In the genomic region with DNA sequence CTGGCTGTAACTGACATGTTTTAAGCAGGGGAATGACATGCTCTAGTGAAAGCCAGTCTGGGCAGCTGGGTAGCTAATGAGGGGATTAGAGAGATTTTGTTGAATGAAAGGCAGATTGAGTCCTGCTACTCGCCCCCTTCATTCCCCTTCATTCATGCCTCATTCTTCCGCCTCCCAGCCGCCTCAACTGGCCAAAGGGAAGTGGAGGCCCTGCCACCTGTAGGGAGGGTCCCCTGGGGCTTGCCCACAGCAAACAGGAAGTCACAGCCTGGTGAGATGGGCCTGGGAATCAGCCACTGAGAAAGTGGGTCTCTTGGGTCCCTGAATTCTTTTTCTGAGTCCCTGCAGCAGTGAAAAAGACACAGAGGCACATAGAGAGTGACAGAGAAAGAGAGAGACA, we compare ENCODE assay signal across 13 cellular contexts. TPM values are rescaled to one million over a fixed set of nuclear protein-coding genes. Genes with fewer than 3 reads are reported as not detected.
DNase-seq lines count a peak whose midpoint lies in the region; ATAC-seq and TF ChIP-seq lines count a peak whose summit lies in the region.
"Had no signal": no experiment of that assay in that cellular context is flagged by ENCODE, and none has a peak within 500 bp of the region (broad histone marks: within the 10 kb centered on the region; RNA-seq: fewer than 3 reads in every experiment).

No MANE protein-coding gene starts in this region.

- no peak for TF ChIP-seq CTCF in activated B cell treated with CpG ODN at 0.5 μM for 24 hours (IDR thresholded peaks at IDR 0.05)
- TF ChIP-seq CTCF in osteoblast (IDR thresholded peaks at IDR 0.05; ENCODE audit: extremely low read depth, low read depth, low read length): no peak
- no peak for TF ChIP-seq CTCF in vagina (IDR thresholded peaks at IDR 0.05)

- peaks cover 75% of the 10 kb centered on the region for H3K4me1 Mint-ChIP-seq in activated B cell treated with CpG ODN at 0.5 μM for 24 hours

- H3K4me1 ChIP-seq in osteoblast (ENCODE audit: insufficient read depth, low read length): peaks cover 9% of the 10 kb centered on the region
- H3K4me1 ChIP-seq in vagina: peaks cover 5% of the 10 kb centered on the region

- H3K4me3 ChIP-seq in osteoblast (ENCODE audit: insufficient read depth, low read length) (no peak overlapping the region), vagina (no peak overlapping the region)

- POLR2A ChIA-PET in activated B cell treated with CpG ODN at 0.5 μM for 24 hours (lab: Charles Lee): interaction anchor here (0.8 to 3.3 kb wide), 7 partner anchors 14 to 108 kb away, joined by 4 to 44 read pairs (median 16); partner anchors contain the start of genes ATP2A1, ATXN2L, NFATC2IP and SH2B1

- no peak for TF ChIP-seq POLR2A in vagina (IDR thresholded peaks at IDR 0.05)

- peak overlapping the region; percentile 99 for H3K4me3 Mint-ChIP-seq in activated B cell treated with CpG ODN at 0.5 μM for 24 hours

- H3K79me2 ChIP-seq in osteoblast (ENCODE audit: insufficient read depth, low read length): no peaks in the 10 kb centered on the region

- H3K27ac ChIP-seq in osteoblast (ENCODE audit: low read depth, low read length): no peak overlapping the region
- H3K27ac ChIP-seq in vagina: no peak overlapping the region
- H3K27ac ChIP-seq: 22Rv1, epithelial cell of prostate had no signal

- no peak overlapping the region for H2AFZ ChIP-seq in osteoblast (ENCODE audit: low read length)

- peak; percentile 50 for DNase-seq in NCI-H1436 (lab: John Stamatoyannopoulos, UW)
- no peak for DNase-seq in NCI-H1436 treated with DMSO at 0.1 percent for 48 hours (lab: John Stamatoyannopoulos, UW)
- DNase-seq in activated B cell treated with CpG ODN at 0.5 μM for 24 hours: peak; percentile 60
- DNase-seq in osteoblast (ENCODE audit: insufficient read length, low spot score, missing footprints): peak; percentile 27
- DNase-seq in NCI-H1048 (lab: John Stamatoyannopoulos, UW): no peak
- DNase-seq in vagina (ENCODE audit: extremely low spot score in 2 of 2): no peak
- no peak for DNase-seq in islet precursor cell
- DNase-seq: activated effector memory CD4-positive, alpha-beta T cell treated with Interleukin-2 at 50 U/mL for 16 hours had no signal

- CTCF ChIA-PET in activated B cell treated with CpG ODN at 0.5 μM for 24 hours (lab: Charles Lee): interaction anchor here (7.4 kb wide), 1 partner anchor 14 kb away, joined by 51 read pairs; no protein-coding TSS in a partner anchor

- no peaks in the 10 kb centered on the region for H3K9me3 Mint-ChIP-seq in activated B cell treated with CpG ODN at 0.5 μM for 24 hours

- H3K36me3 ChIP-seq in osteoblast (ENCODE audit: insufficient read depth, low read length) (no peaks in the 10 kb centered on the region), vagina (no peaks in the 10 kb centered on the region)

- H3K27ac Mint-ChIP-seq in activated B cell treated with CpG ODN at 0.5 μM for 24 hours: peak overlapping the region; percentile 98

- ATAC-seq in HG03097 (IDR thresholded peaks at IDR 0.05; ENCODE audit: low FRiP score, unreplicated experiment) (peak; percentile 55), activated B cell treated with CpG ODN at 0.5 μM for 24 hours (ENCODE audit: low read depth) (peak; percentile 76)

- H3K27me3 Mint-ChIP-seq in activated B cell treated with CpG ODN at 0.5 μM for 24 hours: no peaks in the 10 kb centered on the region

- peaks cover 32% of the 10 kb centered on the region for H3K36me3 Mint-ChIP-seq in activated B cell treated with CpG ODN at 0.5 μM for 24 hours (ENCODE audit: low read depth)

- H4K20me1 ChIP-seq in osteoblast (ENCODE audit: insufficient read depth, low read length): no peaks in the 10 kb centered on the region

- H3K27me3 ChIP-seq in osteoblast (ENCODE audit: insufficient read depth, low read length): no peaks in the 10 kb centered on the region
- no peaks in the 10 kb centered on the region for H3K27me3 ChIP-seq in vagina

- intact Hi-C loops in activated B cell treated with CpG ODN at 0.5 μM for 24 hours (cut with micrococcal nuclease): loop anchor here (5.0 kb wide), 1 partner anchor 438 kb away; the partner anchor contains the start of genes APOBR and CLN3
- intact Hi-C loops in vagina (cut with DNase I): no loop called here

- no peaks in the 10 kb centered on the region for H3K9me3 ChIP-seq in osteoblast (ENCODE audit: low read depth, low read length)
- H3K9me3 ChIP-seq in vagina: no peaks in the 10 kb centered on the region

- H3K4me2 ChIP-seq in osteoblast (ENCODE audit: insufficient read depth, low read length): no peak overlapping the region

RNA-seq across cellular contexts. Expression of gene CD19, which starts 1.1 kb away (rescaled TPM):
- total RNA-seq in activated B cell treated with CpG ODN at 0.5 μM for 24 hours (295 and 316 TPM in 2 replicates), osteoblast (not detected in 2 replicates), vagina (not detected)
- total RNA-seq: HT-29; T-helper 1 cell treated with Interleukin-12 subunit alpha and Interleukin-12 subunit beta and Interleukin-4 antibody, amounts not matched to agents 30 ng/mL and 1 ng/mL, for 36 hours had no signal

RNA-seq across cellular contexts. Expression of gene RABEP2, which starts 5.6 kb away (rescaled TPM):
- 93.5 and 110 TPM in 2 replicates for total RNA-seq in activated B cell treated with CpG ODN at 0.5 μM for 24 hours
- total RNA-seq in osteoblast: 27.4 and 31.5 TPM in 2 replicates
- total RNA-seq in vagina: 44.7 TPM

RNA-seq across cellular contexts. Expression of gene NFATC2IP, which starts 20.1 kb away (rescaled TPM):
- total RNA-seq in activated B cell treated with CpG ODN at 0.5 μM for 24 hours (62.9 and 85.7 TPM in 2 replicates), osteoblast (18.1 and 20.0 TPM in 2 replicates), vagina (26.0 TPM)

RNA-seq across cellular contexts. Expression of gene SPNS1, which starts 43.9 kb away (rescaled TPM):
- 26.6 and 29.2 TPM in 2 replicates for total RNA-seq in activated B cell treated with CpG ODN at 0.5 μM for 24 hours
- total RNA-seq in osteoblast: 50.7 and 51.9 TPM in 2 replicates
- total RNA-seq in vagina: 29.0 TPM

RNA-seq across cellular contexts. Expression of gene ATP2A1, which starts 52.4 kb away (rescaled TPM):
- 0.71 and 1.0 TPM in 2 replicates for total RNA-seq in activated B cell treated with CpG ODN at 0.5 μM for 24 hours
- 0.29 and 0.36 TPM in 2 replicates for total RNA-seq in osteoblast
- total RNA-seq in vagina: not detected

Comparison
In these comparisons a context has a peak if more than half of its experiments do, and no peak if none do; other contexts are left out.
1. DNase-seq: peak in NCI-H1436 (single experiment), activated B cell treated with CpG ODN at 0.5 μM for 24 hours (single experiment) and osteoblast (single experiment); none in NCI-H1436 treated with DMSO at 0.1 percent for 48 hours (single experiment), NCI-H1048 (single experiment), vagina (0 of 2) and islet precursor cell (single experiment).
2. RNA of gene CD19, which starts 1.1 kb away (total RNA-seq): 295 to 316 TPM in activated B cell treated with CpG ODN at 0.5 μM for 24 hours; not detected in osteoblast and not detected in vagina (single experiment); every median in the first group is over 100 times any median in the second.